23 cellular contexts compared by ENCODE assay signal in the genomic region with DNA sequence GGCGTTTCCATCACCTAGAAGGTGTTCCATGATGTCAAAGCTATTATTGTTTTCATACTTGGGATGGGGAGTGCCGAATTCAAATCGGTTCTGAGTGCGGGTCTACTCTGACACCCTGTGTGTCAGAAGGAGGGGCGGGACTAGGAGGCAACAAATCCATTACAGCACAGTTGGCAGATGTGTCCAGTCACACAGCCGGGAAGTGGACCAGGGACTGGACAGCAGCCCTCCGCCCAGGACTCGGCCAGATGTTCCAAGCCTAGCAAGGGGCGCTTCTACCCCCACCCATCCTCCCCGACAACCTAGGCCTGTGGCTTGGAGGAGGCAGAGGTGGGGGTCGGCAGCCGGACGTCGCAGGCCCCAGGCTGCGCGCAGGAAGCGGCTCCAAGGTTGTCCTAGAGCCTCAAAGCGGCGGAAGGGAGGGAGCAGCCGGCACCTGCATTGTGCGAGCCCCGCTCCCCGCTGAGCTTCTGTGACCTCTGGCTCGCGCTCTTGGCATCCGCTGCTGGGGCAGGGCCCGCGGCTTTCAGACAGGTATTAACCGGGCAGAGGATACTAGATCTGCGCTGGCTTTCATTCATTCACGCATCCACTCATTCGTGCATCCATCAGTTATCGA. TPM values are rescaled to one million over a fixed set of nuclear protein-coding genes. Genes with fewer than 3 reads are reported as not detected.
A peak's percentile ranks its signal among the peaks of the same experiment; 100 is the strongest.
DNase-seq lines count a peak whose midpoint lies in the region; ATAC-seq and TF ChIP-seq lines count a peak whose summit lies in the region.
"Had no signal": no experiment of that assay in that cellular context is flagged by ENCODE, and none has a peak within 500 bp of the region (broad histone marks: within the 10 kb centered on the region; RNA-seq: fewer than 3 reads in every experiment).

No MANE protein-coding gene starts in this region.

- H3K4me2 ChIP-seq in mesenchymal stem cell (ENCODE audit: low read length, poor library complexity, severe bottlenecking) = no peak overlapping the region
- H3K4me2 ChIP-seq: A549 had no signal

- H3K18ac ChIP-seq in mesenchymal stem cell (ENCODE audit: low read depth in 1 of 2, low read length in 2 of 2) = no peak overlapping the region

- H3K9me3 ChIP-seq in gastroesophageal sphincter (no peaks in the 10 kb centered on the region), mesenchymal stem cell (ENCODE audit: control insufficient read depth, low read length) (no peaks in the 10 kb centered on the region), MG63 (no peaks in the 10 kb centered on the region)
- H3K9me3 ChIP-seq: A549, SJCRH30, upper lobe of left lung had no signal

- no peak overlapping the region for H4K8ac ChIP-seq in mesenchymal stem cell (ENCODE audit: low read length)

- no peak for TF ChIP-seq CTCF in gastroesophageal sphincter (IDR thresholded peaks at IDR 0.05)
- TF ChIP-seq CTCF in mesothelial cell of epicardium (IDR thresholded peaks at IDR 0.05; ENCODE audit: unreplicated experiment) = no peak

- peak; percentile 51 for ATAC-seq in gastroesophageal sphincter
- ATAC-seq: A549, HCT116, T-helper 17 cell had no signal

- peaks cover 3% of the 10 kb centered on the region for H3K4me1 Mint-ChIP-seq in mesothelial cell of epicardium
- H3K4me1 Mint-ChIP-seq: immature natural killer cell had no signal

- H3K23ac ChIP-seq in mesenchymal stem cell (ENCODE audit: low read length in 2 of 2) = no peak overlapping the region

- DNase-seq in DMS153 (lab: John Stamatoyannopoulos, UW) (peak; percentile 67), NCI-H69 (lab: John Stamatoyannopoulos, UW) (peak; percentile 81), mesenchymal stem cell (no peak), MG63 (no peak), mesothelial cell of epicardium (ENCODE audit: low spot score in 2 of 2, unreplicated experiment in 2 of 2) (no peak), Ammon's horn (ENCODE audit: low spot score) (no peak), NCI-H446 (lab: John Stamatoyannopoulos, UW) (no peak)
- DNase-seq: activated CD8-positive, alpha-beta memory T cell treated with anti-CD3 and anti-CD28 coated beads for 24 hours; immature natural killer cell; NCI-H1417; NCI-H345; OCI-M1; SJCRH30; stimulated activated naive CD4-positive, alpha-beta T cell; T-helper 17 cell had no signal

- H2AFZ ChIP-seq in mesenchymal stem cell (ENCODE audit: low read depth, low read length) = no peak overlapping the region

- H2AK5ac ChIP-seq in mesenchymal stem cell (ENCODE audit: low read length, severe bottlenecking) = no peak overlapping the region

- no peak for TF ChIP-seq POLR2A in gastroesophageal sphincter (IDR thresholded peaks at IDR 0.05)

- H3K9me3 Mint-ChIP-seq in mesothelial cell of epicardium = no peaks in the 10 kb centered on the region
- H3K9me3 Mint-ChIP-seq: immature natural killer cell, nephron had no signal

- H2BK120ac ChIP-seq in mesenchymal stem cell (ENCODE audit: low read depth, low read length) = no peak overlapping the region

- H2BK5ac ChIP-seq in mesenchymal stem cell (ENCODE audit: low read depth, low read length, poor library complexity, severe bottlenecking) = no peak overlapping the region

- H3K79me1 ChIP-seq in mesenchymal stem cell (replicated peaks; ENCODE audit: low read length, poor library complexity, severe bottlenecking) = no peaks in the 10 kb centered on the region

- H3K27ac Mint-ChIP-seq in mesothelial cell of epicardium = no peak overlapping the region
- H3K27ac Mint-ChIP-seq: immature natural killer cell, nephron had no signal

- TF ChIP-seq EP300 in gastroesophageal sphincter (IDR thresholded peaks at IDR 0.05) = no peak

- peak overlapping the region; percentile 7 for H3K9ac ChIP-seq in mesenchymal stem cell (ENCODE audit: low read length)

- H3K4ac ChIP-seq in mesenchymal stem cell (ENCODE audit: low read depth in 1 of 2, low read length in 2 of 2) = no peak overlapping the region

- no peak overlapping the region for H2BK15ac ChIP-seq in mesenchymal stem cell (ENCODE audit: low read depth, poor library complexity, severe bottlenecking)

- H3K4me3 ChIP-seq in gastroesophageal sphincter = peak overlapping the region in 1 of 2 donors; percentile 16
- peak overlapping the region in 1 of 2 experiments; percentile 55 for H3K4me3 ChIP-seq in mesenchymal stem cell (ENCODE audit: insufficient read depth in 1 of 2, low read depth in 1 of 2, low read length in 2 of 2)
- H3K4me3 ChIP-seq in MG63 = no peak overlapping the region
- H3K4me3 ChIP-seq: A549, cardiac muscle cell, lung, SJCRH30, upper lobe of left lung had no signal

- no peak overlapping the region for H3K27ac ChIP-seq in gastroesophageal sphincter
- H3K27ac ChIP-seq in mesenchymal stem cell (ENCODE audit: low read length, poor library complexity, severe bottlenecking) = no peak overlapping the region
- H3K27ac ChIP-seq: A549, C4-2B, cardiac muscle cell, SJCRH30, upper lobe of left lung had no signal

- no peaks in the 10 kb centered on the region for H3K36me3 ChIP-seq in gastroesophageal sphincter
- no peaks in the 10 kb centered on the region for H3K36me3 ChIP-seq in mesenchymal stem cell (ENCODE audit: control insufficient read depth in 1 of 2, insufficient read depth in 2 of 2, low read depth in 1 of 2, low read length in 2 of 2)
- H3K36me3 ChIP-seq in MG63 = no peaks in the 10 kb centered on the region
- H3K36me3 ChIP-seq: cardiac muscle cell, SJCRH30, upper lobe of left lung had no signal

- WGBS in gastroesophageal sphincter (ENCODE audit: low coverage in 1 of 2), 2 donors = 25 to 28% methylated on average over 5 to 15 of the region's 33 CpGs
- WGBS in mesenchymal stem cell = 19% methylated on average over 29 of the region's 33 CpGs

- no peaks in the 10 kb centered on the region for H3K36me3 Mint-ChIP-seq in mesothelial cell of epicardium

- H3K4me1 ChIP-seq in gastroesophageal sphincter (peaks cover 0 to 7% (median 3%) of the 10 kb centered on the region in 3 donors), mesenchymal stem cell (ENCODE audit: control insufficient read depth, insufficient read depth, low read depth, low read length) (peaks cover 13% of the 10 kb centered on the region)
- H3K4me1 ChIP-seq: A549 had no signal

- no peak overlapping the region for H3K14ac ChIP-seq in mesenchymal stem cell (ENCODE audit: low read length in 2 of 2)

- no peak overlapping the region for H4K91ac ChIP-seq in mesenchymal stem cell (ENCODE audit: low read length)

- H3K4me3 Mint-ChIP-seq in mesothelial cell of epicardium = no peak overlapping the region
- H3K4me3 Mint-ChIP-seq: immature natural killer cell, T-helper 17 cell had no signal

- peaks cover 15% of the 10 kb centered on the region for H3K27me3 ChIP-seq in gastroesophageal sphincter
- peaks cover 15 to 16% of the 10 kb centered on the region in 2 experiments for H3K27me3 ChIP-seq in mesenchymal stem cell (ENCODE audit: control insufficient read depth in 1 of 2, insufficient read depth in 1 of 2, low read length in 2 of 2)
- no peaks in the 10 kb centered on the region for H3K27me3 ChIP-seq in MG63
- H3K27me3 ChIP-seq: upper lobe of left lung had no signal

- H2BK12ac ChIP-seq in mesenchymal stem cell (ENCODE audit: low read length in 2 of 2) = no peak overlapping the region

- peaks cover 45% of the 10 kb centered on the region for H3K27me3 Mint-ChIP-seq in mesothelial cell of epicardium (ENCODE audit: low read depth)

RNA-seq across cellular contexts. Expression of a gene that starts 20.5 kb away (rescaled TPM):
- total RNA-seq in gastroesophageal sphincter (1 to 10 TPM in 1 of 4 donors, under 1 TPM in 2, not detected in 1; 0.27 to 1.2 (median 0.69) TPM), mesothelial cell of epicardium (25.0 to 27.2 TPM (median 25.5 TPM) in 3 replicates)
- polyA plus RNA-seq in mesenchymal stem cell (2013, experiment 1 of 2) = 0.04 TPM
- polyA plus RNA-seq in mesenchymal stem cell (2013, experiment 2 of 2) = 0.03 TPM
- total RNA-seq in MG63 (2014; rRNA removed; shearing (Covaris generic); ENCODE audit: low replicate concordance) = 0.07 and 0.25 TPM in 2 replicates

RNA-seq across cellular contexts. Expression of a gene that starts 32.7 kb away (rescaled TPM):
- total RNA-seq in gastroesophageal sphincter = 1 to 10 TPM in 2 of 4 donors, under 1 TPM in 2; 0.84 to 4.8 (median 1.4) TPM
- polyA plus RNA-seq in mesenchymal stem cell (2013, experiment 1 of 2) = 0.72 TPM
- polyA plus RNA-seq in mesenchymal stem cell (2013, experiment 2 of 2) = 0.67 TPM
- 4.8 and 5.8 TPM in 2 replicates for total RNA-seq in MG63 (2014; rRNA removed; shearing (Covaris generic); ENCODE audit: low replicate concordance)
- 5.7 to 6.9 TPM (median 6.1 TPM) in 3 replicates for total RNA-seq in mesothelial cell of epicardium
- total RNA-seq: cardiac muscle cell had no signal

RNA-seq across cellular contexts. Expression of a gene that starts 38.9 kb away (rescaled TPM):
- total RNA-seq in gastroesophageal sphincter (10 to 100 TPM; 19.3 to 24.0 (median 21.7) TPM), mesothelial cell of epicardium (38.6 to 40.3 TPM (median 39.5 TPM) in 3 replicates)
- polyA plus RNA-seq in mesenchymal stem cell (2013, experiment 1 of 2) = 10.1 TPM
- polyA plus RNA-seq in mesenchymal stem cell (2013, experiment 2 of 2) = 10.4 TPM
- 28.4 and 41.5 TPM in 2 replicates for total RNA-seq in MG63 (2014; rRNA removed; shearing (Covaris generic); ENCODE audit: low replicate concordance)

Comparison
In these comparisons a context has a peak if more than half of its experiments do, and no peak if none do; other contexts are left out.
1. DNase-seq: peak in DMS153 (single experiment) and NCI-H69 (single experiment); none in mesenchymal stem cell (single experiment), MG63 (single experiment), mesothelial cell of epicardium (0 of 2), Ammon's horn (single experiment) and NCI-H446 (0 of 2).
2. RNA of a gene that starts 20.5 kb away (total RNA-seq): 25.0 to 27.2 TPM in mesothelial cell of epicardium; 0.27 to 1.2 TPM in gastroesophageal sphincter and 0.07 to 0.25 TPM in MG63; every median in the first group is over 10 times any median in the second.